Comparison of ENCODE assay signal across 1 cellular context in the genomic region with DNA sequence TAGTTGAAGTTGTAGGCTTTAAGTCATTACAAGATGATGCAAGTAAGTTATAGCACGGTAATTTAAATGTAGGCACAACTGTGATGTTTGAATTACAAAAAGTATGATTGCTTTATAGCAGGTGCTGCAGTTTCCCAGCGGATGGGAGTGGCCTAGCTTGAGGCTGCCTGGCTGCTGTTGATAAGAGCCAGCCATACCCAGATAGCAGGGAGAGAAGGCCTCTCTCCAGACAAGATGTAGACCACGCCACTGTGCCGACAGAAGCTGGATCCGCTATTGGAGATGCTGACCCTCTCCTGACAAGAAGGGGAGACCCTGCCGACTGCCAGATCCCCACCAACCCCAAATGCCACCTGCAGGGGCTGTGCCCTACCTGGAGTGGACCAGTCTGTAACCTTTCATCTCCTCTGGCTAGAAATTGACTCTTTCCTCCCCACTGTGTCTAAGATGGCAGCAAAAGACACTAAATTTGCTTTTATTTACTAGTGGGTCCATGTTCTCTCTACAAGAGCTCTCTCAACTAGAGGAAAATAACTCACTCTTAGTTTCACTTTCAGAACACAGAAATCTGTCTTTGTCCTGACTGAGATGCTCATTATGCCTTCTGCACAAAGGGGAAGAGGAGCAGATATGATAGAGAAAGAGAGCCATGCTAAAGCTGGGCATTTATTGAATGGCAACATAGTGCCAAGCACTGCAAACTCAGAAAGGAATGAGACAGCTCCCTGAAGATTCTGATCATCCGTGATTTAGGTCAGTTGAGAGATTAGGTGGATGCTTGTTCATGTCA.
TF ChIP-seq lines count a peak whose summit lies in the region.

No MANE protein-coding gene starts in this region.

TF ChIP-seq in GM23338, 12 proteins besides CTCF, POLR2A, EP300 and RAD21 (continued from another document):
- TF ChIP-seq, protein P1, sequence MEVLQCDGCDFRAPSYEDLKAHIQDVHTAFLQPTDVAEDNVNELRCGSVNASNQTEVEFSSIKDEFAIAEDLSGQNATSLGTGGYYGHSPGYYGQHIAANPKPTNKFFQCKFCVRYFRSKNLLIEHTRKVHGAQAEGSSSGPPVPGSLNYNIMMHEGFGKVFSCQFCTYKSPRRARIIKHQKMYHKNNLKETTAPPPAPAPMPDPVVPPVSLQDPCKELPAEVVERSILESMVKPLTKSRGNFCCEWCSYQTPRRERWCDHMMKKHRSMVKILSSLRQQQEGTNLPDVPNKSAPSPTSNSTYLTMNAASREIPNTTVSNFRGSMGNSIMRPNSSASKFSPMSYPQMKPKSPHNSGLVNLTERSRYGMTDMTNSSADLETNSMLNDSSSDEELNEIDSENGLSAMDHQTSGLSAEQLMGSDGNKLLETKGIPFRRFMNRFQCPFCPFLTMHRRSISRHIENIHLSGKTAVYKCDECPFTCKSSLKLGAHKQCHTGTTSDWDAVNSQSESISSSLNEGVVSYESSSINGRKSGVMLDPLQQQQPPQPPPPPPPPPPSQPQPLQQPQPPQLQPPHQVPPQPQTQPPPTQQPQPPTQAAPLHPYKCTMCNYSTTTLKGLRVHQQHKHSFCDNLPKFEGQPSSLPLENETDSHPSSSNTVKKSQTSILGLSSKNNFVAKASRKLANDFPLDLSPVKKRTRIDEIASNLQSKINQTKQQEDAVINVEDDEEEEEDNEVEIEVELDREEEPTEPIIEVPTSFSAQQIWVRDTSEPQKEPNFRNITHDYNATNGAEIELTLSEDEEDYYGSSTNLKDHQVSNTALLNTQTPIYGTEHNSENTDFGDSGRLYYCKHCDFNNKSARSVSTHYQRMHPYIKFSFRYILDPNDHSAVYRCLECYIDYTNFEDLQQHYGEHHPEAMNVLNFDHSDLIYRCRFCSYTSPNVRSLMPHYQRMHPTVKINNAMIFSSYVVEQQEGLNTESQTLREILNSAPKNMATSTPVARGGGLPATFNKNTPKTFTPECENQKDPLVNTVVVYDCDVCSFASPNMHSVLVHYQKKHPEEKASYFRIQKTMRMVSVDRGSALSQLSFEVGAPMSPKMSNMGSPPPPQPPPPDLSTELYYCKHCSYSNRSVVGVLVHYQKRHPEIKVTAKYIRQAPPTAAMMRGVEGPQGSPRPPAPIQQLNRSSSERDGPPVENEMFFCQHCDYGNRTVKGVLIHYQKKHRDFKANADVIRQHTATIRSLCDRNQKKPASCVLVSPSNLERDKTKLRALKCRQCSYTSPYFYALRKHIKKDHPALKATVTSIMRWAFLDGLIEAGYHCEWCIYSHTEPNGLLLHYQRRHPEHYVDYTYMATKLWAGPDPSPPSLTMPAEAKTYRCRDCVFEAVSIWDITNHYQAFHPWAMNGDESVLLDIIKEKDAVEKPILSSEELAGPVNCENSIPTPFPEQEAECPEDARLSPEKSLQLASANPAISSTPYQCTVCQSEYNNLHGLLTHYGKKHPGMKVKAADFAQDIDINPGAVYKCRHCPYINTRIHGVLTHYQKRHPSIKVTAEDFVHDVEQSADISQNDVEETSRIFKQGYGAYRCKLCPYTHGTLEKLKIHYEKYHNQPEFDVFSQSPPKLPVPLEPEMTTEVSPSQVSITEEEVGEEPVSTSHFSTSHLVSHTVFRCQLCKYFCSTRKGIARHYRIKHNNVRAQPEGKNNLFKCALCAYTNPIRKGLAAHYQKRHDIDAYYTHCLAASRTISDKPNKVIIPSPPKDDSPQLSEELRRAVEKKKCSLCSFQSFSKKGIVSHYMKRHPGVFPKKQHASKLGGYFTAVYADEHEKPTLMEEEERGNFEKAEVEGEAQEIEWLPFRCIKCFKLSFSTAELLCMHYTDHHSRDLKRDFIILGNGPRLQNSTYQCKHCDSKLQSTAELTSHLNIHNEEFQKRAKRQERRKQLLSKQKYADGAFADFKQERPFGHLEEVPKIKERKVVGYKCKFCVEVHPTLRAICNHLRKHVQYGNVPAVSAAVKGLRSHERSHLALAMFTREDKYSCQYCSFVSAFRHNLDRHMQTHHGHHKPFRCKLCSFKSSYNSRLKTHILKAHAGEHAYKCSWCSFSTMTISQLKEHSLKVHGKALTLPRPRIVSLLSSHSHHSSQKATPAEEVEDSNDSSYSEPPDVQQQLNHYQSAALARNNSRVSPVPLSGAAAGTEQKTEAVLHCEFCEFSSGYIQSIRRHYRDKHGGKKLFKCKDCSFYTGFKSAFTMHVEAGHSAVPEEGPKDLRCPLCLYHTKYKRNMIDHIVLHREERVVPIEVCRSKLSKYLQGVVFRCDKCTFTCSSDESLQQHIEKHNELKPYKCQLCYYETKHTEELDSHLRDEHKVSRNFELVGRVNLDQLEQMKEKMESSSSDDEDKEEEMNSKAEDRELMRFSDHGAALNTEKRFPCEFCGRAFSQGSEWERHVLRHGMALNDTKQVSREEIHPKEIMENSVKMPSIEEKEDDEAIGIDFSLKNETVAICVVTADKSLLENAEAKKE (CRISPR knock-in tag; IDR thresholded peaks at IDR 0.05): no peak
- TF ChIP-seq ZNF114 (CRISPR knock-in tag; IDR thresholded peaks at IDR 0.05) (no peak), ZNF331 (CRISPR knock-in tag; IDR thresholded peaks at IDR 0.05; ENCODE audit: low read depth) (no peak), JUNB (IDR thresholded peaks at IDR 0.05; ENCODE audit: unreplicated experiment) (no peak), EZH2phosphoT487 (IDR thresholded peaks at IDR 0.05; ENCODE audit: unreplicated experiment) (no peak), CREB1 (CRISPR knock-in tag; IDR thresholded peaks at IDR 0.05; ENCODE audit: low read depth) (no peak), EZH2 (IDR thresholded peaks at IDR 0.05; ENCODE audit: low read depth, unreplicated experiment) (no peak), STAT1 (IDR thresholded peaks at IDR 0.05; ENCODE audit: unreplicated experiment) (no peak), NANOG (IDR thresholded peaks at IDR 0.05; ENCODE audit: borderline replicate concordance) (no peak)
- TF ChIP-seq, protein P2, sequence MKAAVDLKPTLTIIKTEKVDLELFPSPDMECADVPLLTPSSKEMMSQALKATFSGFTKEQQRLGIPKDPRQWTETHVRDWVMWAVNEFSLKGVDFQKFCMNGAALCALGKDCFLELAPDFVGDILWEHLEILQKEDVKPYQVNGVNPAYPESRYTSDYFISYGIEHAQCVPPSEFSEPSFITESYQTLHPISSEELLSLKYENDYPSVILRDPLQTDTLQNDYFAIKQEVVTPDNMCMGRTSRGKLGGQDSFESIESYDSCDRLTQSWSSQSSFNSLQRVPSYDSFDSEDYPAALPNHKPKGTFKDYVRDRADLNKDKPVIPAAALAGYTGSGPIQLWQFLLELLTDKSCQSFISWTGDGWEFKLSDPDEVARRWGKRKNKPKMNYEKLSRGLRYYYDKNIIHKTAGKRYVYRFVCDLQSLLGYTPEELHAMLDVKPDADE (IDR thresholded peaks at IDR 0.05): no peak
- TF ChIP-seq, protein P3, sequence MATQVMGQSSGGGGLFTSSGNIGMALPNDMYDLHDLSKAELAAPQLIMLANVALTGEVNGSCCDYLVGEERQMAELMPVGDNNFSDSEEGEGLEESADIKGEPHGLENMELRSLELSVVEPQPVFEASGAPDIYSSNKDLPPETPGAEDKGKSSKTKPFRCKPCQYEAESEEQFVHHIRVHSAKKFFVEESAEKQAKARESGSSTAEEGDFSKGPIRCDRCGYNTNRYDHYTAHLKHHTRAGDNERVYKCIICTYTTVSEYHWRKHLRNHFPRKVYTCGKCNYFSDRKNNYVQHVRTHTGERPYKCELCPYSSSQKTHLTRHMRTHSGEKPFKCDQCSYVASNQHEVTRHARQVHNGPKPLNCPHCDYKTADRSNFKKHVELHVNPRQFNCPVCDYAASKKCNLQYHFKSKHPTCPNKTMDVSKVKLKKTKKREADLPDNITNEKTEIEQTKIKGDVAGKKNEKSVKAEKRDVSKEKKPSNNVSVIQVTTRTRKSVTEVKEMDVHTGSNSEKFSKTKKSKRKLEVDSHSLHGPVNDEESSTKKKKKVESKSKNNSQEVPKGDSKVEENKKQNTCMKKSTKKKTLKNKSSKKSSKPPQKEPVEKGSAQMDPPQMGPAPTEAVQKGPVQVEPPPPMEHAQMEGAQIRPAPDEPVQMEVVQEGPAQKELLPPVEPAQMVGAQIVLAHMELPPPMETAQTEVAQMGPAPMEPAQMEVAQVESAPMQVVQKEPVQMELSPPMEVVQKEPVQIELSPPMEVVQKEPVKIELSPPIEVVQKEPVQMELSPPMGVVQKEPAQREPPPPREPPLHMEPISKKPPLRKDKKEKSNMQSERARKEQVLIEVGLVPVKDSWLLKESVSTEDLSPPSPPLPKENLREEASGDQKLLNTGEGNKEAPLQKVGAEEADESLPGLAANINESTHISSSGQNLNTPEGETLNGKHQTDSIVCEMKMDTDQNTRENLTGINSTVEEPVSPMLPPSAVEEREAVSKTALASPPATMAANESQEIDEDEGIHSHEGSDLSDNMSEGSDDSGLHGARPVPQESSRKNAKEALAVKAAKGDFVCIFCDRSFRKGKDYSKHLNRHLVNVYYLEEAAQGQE (IDR thresholded peaks at IDR 0.05; ENCODE audit: unreplicated experiment): no peak
TF ChIP-seq in GM23338: peak in this region for 0.
